Comparison of ENCODE assay signal across 8 cellular contexts in the genomic region with DNA sequence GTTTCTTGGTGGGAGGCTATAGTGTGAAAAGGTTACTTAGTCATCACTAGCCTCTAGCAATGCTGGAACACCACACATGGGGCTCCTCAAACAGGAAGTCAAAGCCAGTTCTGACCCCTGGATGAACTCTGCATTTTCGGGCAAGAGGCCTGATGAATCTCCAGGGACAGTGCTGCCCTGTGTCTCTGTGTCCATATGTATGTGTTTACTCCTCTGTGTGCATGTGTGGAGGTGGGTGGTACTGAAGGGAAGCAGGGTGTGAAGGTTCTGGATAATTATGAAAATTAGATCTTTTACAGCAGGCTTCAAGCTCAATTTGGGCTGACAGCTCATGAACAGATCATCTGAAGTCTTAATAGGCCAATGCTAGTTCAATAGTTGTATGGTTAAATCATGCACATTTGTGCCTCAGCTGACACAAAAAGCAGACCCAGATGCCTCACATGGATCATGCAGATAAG.
DNase-seq lines count a peak whose midpoint lies in the region; ATAC-seq, FAIRE-seq and TF ChIP-seq lines count a peak whose summit lies in the region.

No MANE protein-coding gene starts in this region.

- no peaks in the 10 kb centered on the region for H3K27me3 Mint-ChIP-seq in activated naive CD4-positive, alpha-beta T cell treated with anti-CD3 and anti-CD28 coated beads, Interleukin-2, amount 10 ng/mL, durations not matched to agents 7 days and 5 days

- H3K4me2 ChIP-seq in GM12878 (ENCODE audit: control insufficient read depth, insufficient read depth) = peak overlapping the region; percentile 71

- RAD21 ChIA-PET in GM12878 (lab: Charles Lee; ENCODE audit: unreplicated experiment) = interaction anchor here (0.6 to 2.9 kb wide), 2 partner anchors 13 to 143 kb away, joined by 3 to 12 read pairs; no protein-coding TSS in a partner anchor

- FAIRE-seq in GM12878 (lab: Jason Lieb, UNC) = peak; percentile 88

- ATAC-seq in HG02571 (IDR thresholded peaks at IDR 0.05; ENCODE audit: unreplicated experiment) (peak; percentile 79), GM12878 (peak; percentile 94)

- no peak; a peak in 1 of 4 replicates for TF ChIP-seq EP300 in GM12878 (IDR thresholded peaks at IDR 0.05; ENCODE audit: borderline replicate concordance in 1 of 2, control insufficient read depth in 1 of 2, low read depth in 2 of 2, low read length in 2 of 2)

- no peaks in the 10 kb centered on the region for H4K20me1 ChIP-seq in GM12878 (ENCODE audit: control insufficient read depth, insufficient read depth)

- H3K79me2 ChIP-seq in GM12878 (ENCODE audit: control insufficient read depth, insufficient read depth, low read length) = no peaks in the 10 kb centered on the region

- CTCF ChIA-PET in activated naive CD4-positive, alpha-beta T cell treated with anti-CD3 and anti-CD28 coated beads, Interleukin-2, amount 10 ng/mL, durations not matched to agents 7 days and 5 days (lab: Charles Lee) = no interaction called here
- CTCF ChIA-PET in GM12878 (lab: Yijun Ruan, JAX) = interaction anchor here (0.6 to 20.3 kb wide), 7 partner anchors 9 to 438 kb away, joined by 3 to 220 read pairs (median 5); no protein-coding TSS in a partner anchor

- WGBS in GM12878 (ENCODE audit: insufficient coverage, insufficient replicate concordance, low lambda C conversion rate, missing lambda C conversion rate) = 0% methylated on average over 1 of the region's 1 CpG
- 20% methylated on average over 1 of the region's 1 CpG; no CpG with 5 or more reads in 1 of the 2 experiments for WGBS in mesodermal cell (ENCODE audit: insufficient coverage in 2 of 2), 2 experiments

- SMC1A ChIA-PET in GM12878 (lab: Charles Lee; ENCODE audit: uncharacterized antibody, unreplicated experiment) = interaction anchor here (1.0 to 2.9 kb wide), 8 partner anchors 12 to 62 kb away, joined by 3 to 15 read pairs (median 4); no protein-coding TSS in a partner anchor

- H3K27ac ChIP-seq in GM12878 (ENCODE audit: control insufficient read depth, insufficient read depth) (peak overlapping the region; percentile 74), mesodermal cell (ENCODE audit: low read depth, low read length, severe bottlenecking) (peak overlapping the region; percentile 95), substantia nigra (ENCODE audit: low read depth, low read length, poor library complexity, severe bottlenecking) (no peak overlapping the region)

- POLR2A ChIA-PET in GM12878 (lab: Charles Lee) = interaction anchor here (0.6 to 1.0 kb wide), 4 partner anchors 10 to 291 kb away, joined by 3 to 4 read pairs (median 3); no protein-coding TSS in a partner anchor

- H3K9me3 ChIP-seq in GM12878 (replicated peaks; ENCODE audit: control insufficient read depth, insufficient read depth, low read length) (no peaks in the 10 kb centered on the region), mesodermal cell (ENCODE audit: control insufficient read depth, low read length) (no peaks in the 10 kb centered on the region)

- no peak for TF ChIP-seq RAD21 in GM12878 (IDR thresholded peaks at IDR 0.05; ENCODE audit: insufficient read depth, low read depth, low read length)

- in situ Hi-C loops in GM12878 (cut with MboI) = no loop called here

- H3K27me3 ChIP-seq in GM12878 (replicated peaks in 1 of 2; ENCODE audit: control insufficient read depth in 2 of 2, insufficient read depth in 2 of 2, low read length in 1 of 2) = no peaks in the 10 kb centered on the region

- H3K36me3 ChIP-seq in GM12878 (ENCODE audit: control insufficient read depth in 2 of 2, insufficient read depth in 2 of 2, low read length in 1 of 2) = no peaks in the 10 kb centered on the region
- H3K36me3 ChIP-seq in mesodermal cell (ENCODE audit: control insufficient read depth, insufficient read depth, low read length) = no peaks in the 10 kb centered on the region

- peak; percentile 35 for DNase-seq in activated naive CD4-positive, alpha-beta T cell treated with anti-CD3 and anti-CD28 coated beads, Interleukin-2, amount 10 ng/mL, durations not matched to agents 7 days and 5 days
- DNase-seq in activated naive CD4-positive, alpha-beta T cell (lab: John Stamatoyannopoulos, UW) = no peak
- peak; percentile 51 for DNase-seq in NCI-H1092 treated with DMSO at 0.1 percent for 48 hours (lab: John Stamatoyannopoulos, UW)
- DNase-seq in GM12878 (ENCODE audit: low read depth, low spot score) = peak; percentile 54
- DNase-seq in substantia nigra (lab: John Stamatoyannopoulos, UW) = no peak
- DNase-seq in NCI-H187 (lab: John Stamatoyannopoulos, UW) = no peak

- no peak overlapping the region for H3K9ac ChIP-seq in GM12878 (ENCODE audit: control insufficient read depth, insufficient read depth, low read length)

- BruUV-seq in GM12878 (replicated peaks; lab: Mats Ljungman, UMichigan) = no TSS peak

- H3K9me3 Mint-ChIP-seq in activated naive CD4-positive, alpha-beta T cell treated with anti-CD3 and anti-CD28 coated beads, Interleukin-2, amount 10 ng/mL, durations not matched to agents 7 days and 5 days = no peaks in the 10 kb centered on the region

- peak overlapping the region; percentile 35 for H3K27ac Mint-ChIP-seq in activated naive CD4-positive, alpha-beta T cell treated with anti-CD3 and anti-CD28 coated beads, Interleukin-2, amount 10 ng/mL, durations not matched to agents 7 days and 5 days

- H3K4me1 ChIP-seq in GM12878 (ENCODE audit: control insufficient read depth, insufficient read depth, low read length) = peaks cover 46% of the 10 kb centered on the region
- H3K4me1 ChIP-seq in mesodermal cell (ENCODE audit: control insufficient read depth, insufficient read depth, low read length, poor library complexity, severe bottlenecking) = peaks cover 70% of the 10 kb centered on the region

- H2AFZ ChIP-seq in GM12878 (ENCODE audit: control insufficient read depth, low read depth, low read length) = peak overlapping the region; percentile 37; the same call in 1 of the 2 replicates

- intact Hi-C loops in GM12878 (cut with micrococcal nuclease; ENCODE audit: unreplicated experiment) = no loop called here

- H3K4me1 Mint-ChIP-seq in activated naive CD4-positive, alpha-beta T cell treated with anti-CD3 and anti-CD28 coated beads, Interleukin-2, amount 10 ng/mL, durations not matched to agents 7 days and 5 days = peaks cover 56% of the 10 kb centered on the region

- peaks cover 14% of the 10 kb centered on the region for H3K36me3 Mint-ChIP-seq in activated naive CD4-positive, alpha-beta T cell treated with anti-CD3 and anti-CD28 coated beads, Interleukin-2, amount 10 ng/mL, durations not matched to agents 7 days and 5 days

- H3K4me3 ChIP-seq in GM12878 (no peak overlapping the region), mesodermal cell (ENCODE audit: extremely low read depth, insufficient read depth, low read length, poor library complexity, severe bottlenecking) (no peak overlapping the region)

- no peak for TF ChIP-seq POLR2A in GM12878 (IDR thresholded peaks at IDR 0.05; ENCODE audit: low read depth, low read length)

- H3K4me3 Mint-ChIP-seq in activated naive CD4-positive, alpha-beta T cell treated with anti-CD3 and anti-CD28 coated beads, Interleukin-2, amount 10 ng/mL, durations not matched to agents 7 days and 5 days = no peak overlapping the region

- no peak for TF ChIP-seq CTCF in GM12878 (IDR thresholded peaks at IDR 0.05 in 2 of 3, conservative IDR thresholded peaks at IDR 0.05 in 1 of 3; ENCODE audit: control insufficient read depth in 2 of 3, extremely low read depth in 1 of 3, insufficient read depth in 1 of 3, low read depth in 3 of 3, low read length in 3 of 3)

TF ChIP-seq in GM12878, 131 proteins besides CTCF, POLR2A, EP300 and RAD21 (continues in another document):
- 0 out of 2 replicates have a peak, but pooled peaks have one; percentile 38 for TF ChIP-seq GABPA (IDR thresholded peaks at IDR 0.05; ENCODE audit: low read depth)
- TF ChIP-seq MEF2A (IDR thresholded peaks at IDR 0.05; ENCODE audit: insufficient read depth, low read depth, low read length) = no peak
- TF ChIP-seq BMI1 (IDR thresholded peaks at IDR 0.05; ENCODE audit: borderline replicate concordance) = no peak
- no peak for TF ChIP-seq STAT1 (conservative IDR thresholded peaks at IDR 0.05)
- TF ChIP-seq ETV6 (conservative IDR thresholded peaks at IDR 0.05 in 1 of 2, IDR thresholded peaks at IDR 0.05 in 1 of 2; ENCODE audit: borderline replicate concordance in 1 of 2, low read depth in 1 of 2) = no peak
- TF ChIP-seq RUNX3 (IDR thresholded peaks at IDR 0.05; ENCODE audit: low read length) = peak; percentile 69
- no peak for TF ChIP-seq HDAC2 (IDR thresholded peaks at IDR 0.05)
- TF ChIP-seq ZNF274 (IDR thresholded peaks at IDR 0.05; ENCODE audit: insufficient read depth, insufficient read length) = no peak
- TF ChIP-seq STAT3 (IDR thresholded peaks at IDR 0.05; ENCODE audit: low read depth, low read length) = no peak
- no peak for TF ChIP-seq SRF (IDR thresholded peaks at IDR 0.05; ENCODE audit: low read depth in 2 of 2, low read length in 2 of 2)
- TF ChIP-seq PAX5 (IDR thresholded peaks at IDR 0.05; ENCODE audit: borderline replicate concordance, low read depth, low read length) = peak; percentile 41; the same call in 1 of the 2 replicates
- no peak for TF ChIP-seq GATAD2B (conservative IDR thresholded peaks at IDR 0.05; ENCODE audit: low read depth)
- TF ChIP-seq ZNF384 (IDR thresholded peaks at IDR 0.05; ENCODE audit: borderline replicate concordance, low read depth, low read length) = no peak
- TF ChIP-seq SIN3A (IDR thresholded peaks at IDR 0.05; ENCODE audit: low read depth, low read length) = no peak
- TF ChIP-seq NBN (IDR thresholded peaks at IDR 0.05) = no peak
- TF ChIP-seq ZNF24 (IDR thresholded peaks at IDR 0.05) = no peak
- TF ChIP-seq NRF1 (conservative IDR thresholded peaks at IDR 0.05; ENCODE audit: low read depth, low read length) = no peak
- peak; percentile 89 for TF ChIP-seq MEF2B (IDR thresholded peaks at IDR 0.05; ENCODE audit: partially characterized antibody, poor library complexity, severe bottlenecking)
- TF ChIP-seq, protein P1, sequence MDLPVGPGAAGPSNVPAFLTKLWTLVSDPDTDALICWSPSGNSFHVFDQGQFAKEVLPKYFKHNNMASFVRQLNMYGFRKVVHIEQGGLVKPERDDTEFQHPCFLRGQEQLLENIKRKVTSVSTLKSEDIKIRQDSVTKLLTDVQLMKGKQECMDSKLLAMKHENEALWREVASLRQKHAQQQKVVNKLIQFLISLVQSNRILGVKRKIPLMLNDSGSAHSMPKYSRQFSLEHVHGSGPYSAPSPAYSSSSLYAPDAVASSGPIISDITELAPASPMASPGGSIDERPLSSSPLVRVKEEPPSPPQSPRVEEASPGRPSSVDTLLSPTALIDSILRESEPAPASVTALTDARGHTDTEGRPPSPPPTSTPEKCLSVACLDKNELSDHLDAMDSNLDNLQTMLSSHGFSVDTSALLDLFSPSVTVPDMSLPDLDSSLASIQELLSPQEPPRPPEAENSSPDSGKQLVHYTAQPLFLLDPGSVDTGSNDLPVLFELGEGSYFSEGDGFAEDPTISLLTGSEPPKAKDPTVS (IDR thresholded peaks at IDR 0.05; ENCODE audit: low read depth, low read length) = no peak
- no peak for TF ChIP-seq MYB (IDR thresholded peaks at IDR 0.05; ENCODE audit: borderline replicate concordance, low read depth, low read length)
- no peak for TF ChIP-seq HDAC6 (IDR thresholded peaks at IDR 0.05; ENCODE audit: unreplicated experiment)

Comparison
In these comparisons a context has a peak if more than half of its experiments do, and no peak if none do; other contexts are left out.
1. DNase-seq: peak in activated naive CD4-positive, alpha-beta T cell treated with anti-CD3 and anti-CD28 coated beads, Interleukin-2, amount 10 ng/mL, durations not matched to agents 7 days and 5 days (single experiment), NCI-H1092 treated with DMSO at 0.1 percent for 48 hours (single experiment) and GM12878 (single experiment); none in activated naive CD4-positive, alpha-beta T cell (0 of 4), substantia nigra (0 of 49) and NCI-H187 (0 of 2).